In genomic region chr13:25860862-25861261, GRCh38 we compare ENCODE assay signal across 20 cellular contexts.
DNase-seq lines count a peak whose midpoint lies in the region; ATAC-seq and TF ChIP-seq lines count a peak whose summit lies in the region.
"Had no signal": no experiment of that assay in that cellular context is flagged by ENCODE, and none has a peak within 500 bp of the region (broad histone marks: within the 10 kb centered on the region; RNA-seq: fewer than 3 reads in every experiment).

No MANE protein-coding gene starts in this region.

- peaks cover 27% of the 10 kb centered on the region for H3K4me1 Mint-ChIP-seq in MCF 10A (ENCODE audit: insufficient read depth, unreplicated experiment)

- no peak overlapping the region for H3K27ac ChIP-seq in breast epithelium
- H3K27ac ChIP-seq in foreskin keratinocyte, result peak overlapping the region; percentile 67
- no peak overlapping the region for H3K27ac ChIP-seq in gastroesophageal sphincter
- H3K27ac ChIP-seq in adrenal gland, result no peak overlapping the region
- H3K27ac ChIP-seq: 22Rv1, psoas muscle had no signal

- ATAC-seq in foreskin keratinocyte (peak; percentile 86), gastroesophageal sphincter (no peak), left lobe of liver (no peak), HG03378 (IDR thresholded peaks at IDR 0.05; ENCODE audit: unreplicated experiment) (no peak)
- ATAC-seq: natural killer cell, psoas muscle had no signal

- H3K36me3 Mint-ChIP-seq in MCF 10A (ENCODE audit: insufficient read depth, unreplicated experiment), result no peaks in the 10 kb centered on the region
- H3K36me3 Mint-ChIP-seq: brain, natural killer cell, type B pancreatic cell had no signal

- H3K4me3 ChIP-seq in breast epithelium (no peak overlapping the region), gastroesophageal sphincter (no peak overlapping the region), adrenal gland (no peak overlapping the region)
- H3K4me3 ChIP-seq: psoas muscle had no signal

- POLR2A ChIA-PET in MCF 10A (lab: Yijun Ruan, JAX), result interaction anchor here (0.7 to 2.0 kb wide), 11 partner anchors 11 to 325 kb away, joined by 3 to 10 read pairs (median 4); no protein-coding TSS in a partner anchor

- no peaks in the 10 kb centered on the region for H3K9me3 Mint-ChIP-seq in MCF 10A (ENCODE audit: unreplicated experiment)
- H3K9me3 Mint-ChIP-seq: brain; natural killer cell; T-helper 2 cell treated with Interferon-gamma antibody and Interleukin-4, amounts not matched to agents 5 μg/mL and 100 μg/mL, for 36 hours; type B pancreatic cell had no signal

- H3K36me3 ChIP-seq in breast epithelium (no peaks in the 10 kb centered on the region), gastroesophageal sphincter (no peaks in the 10 kb centered on the region), adrenal gland (replicated peaks in 1 of 2) (no peaks in the 10 kb centered on the region)

- peak overlapping the region; percentile 5 for H3K27ac Mint-ChIP-seq in MCF 10A (ENCODE audit: low read depth, unreplicated experiment)
- H3K27ac Mint-ChIP-seq: natural killer cell; T-helper 2 cell treated with Interferon-gamma antibody and Interleukin-4, amounts not matched to agents 5 μg/mL and 100 μg/mL, for 36 hours; type B pancreatic cell had no signal

- CTCF ChIA-PET in MCF 10A (lab: Yijun Ruan, JAX), result no interaction called here

- H3K9me3 ChIP-seq in breast epithelium (no peaks in the 10 kb centered on the region), gastroesophageal sphincter (no peaks in the 10 kb centered on the region), adrenal gland (replicated peaks in 1 of 3) (no peaks in the 10 kb centered on the region)
- H3K9me3 ChIP-seq: psoas muscle had no signal

- no peak for TF ChIP-seq CTCF in MCF 10A (IDR thresholded peaks at IDR 0.05; ENCODE audit: unreplicated experiment)
- TF ChIP-seq CTCF in breast epithelium (IDR thresholded peaks at IDR 0.05), result no peak
- TF ChIP-seq CTCF in foreskin keratinocyte (conservative IDR thresholded peaks at IDR 0.05), result no peak
- TF ChIP-seq CTCF in gastroesophageal sphincter (IDR thresholded peaks at IDR 0.05), result no peak
- TF ChIP-seq CTCF in adrenal gland (IDR thresholded peaks at IDR 0.05), result no peak

- H3K4me3 Mint-ChIP-seq in MCF 10A (ENCODE audit: unreplicated experiment), result peak overlapping the region; percentile 6
- H3K4me3 Mint-ChIP-seq: brain; natural killer cell; T-helper 2 cell treated with Interferon-gamma antibody and Interleukin-4, amounts not matched to agents 5 μg/mL and 100 μg/mL, for 36 hours; type B pancreatic cell had no signal

- H3K27me3 ChIP-seq in breast epithelium, result no peaks in the 10 kb centered on the region
- H3K27me3 ChIP-seq in foreskin keratinocyte, result no peaks in the 10 kb centered on the region
- peaks cover 7% of the 10 kb centered on the region for H3K27me3 ChIP-seq in gastroesophageal sphincter
- no peaks in the 10 kb centered on the region for H3K27me3 ChIP-seq in adrenal gland

- H3K27me3 Mint-ChIP-seq in MCF 10A (ENCODE audit: insufficient read depth, unreplicated experiment), result no peaks in the 10 kb centered on the region
- H3K27me3 Mint-ChIP-seq: brain, type B pancreatic cell had no signal

- 70 to 79% methylated on average over 3 of the region's 3 CpGs for WGBS in gastroesophageal sphincter (ENCODE audit: low coverage in 1 of 2), 2 donors
- 84 to 92% (median 87%) methylated on average over 3 of the region's 3 CpGs for WGBS in adrenal gland, 4 donors

- TF ChIP-seq POLR2A in breast epithelium (IDR thresholded peaks at IDR 0.05), result no peak
- TF ChIP-seq POLR2A in gastroesophageal sphincter (IDR thresholded peaks at IDR 0.05), result no peak
- TF ChIP-seq POLR2A in adrenal gland (IDR thresholded peaks at IDR 0.05), result no peak

- DNase-seq in MCF 10A (ENCODE audit: unreplicated experiment) (peak; percentile 73), breast epithelium (ENCODE audit: low spot score in 2 of 2) (no peak), astrocyte of the hippocampus (ENCODE audit: low read depth, low spot score) (peak; percentile 64), foreskin keratinocyte (peak; percentile 57 to 83), left lobe of liver (ENCODE audit: low spot score) (no peak), adrenal gland (no peak)
- DNase-seq: activated CD4-positive, CD25-positive, alpha-beta regulatory T cell treated with anti-CD3 and anti-CD28 coated beads, Interleukin-2, amount 50 U/mL, for 72 hours; activated naive CD4-positive, alpha-beta T cell; effector CD4-positive, alpha-beta T cell; Karpas-422; natural killer cell; NCI-H345; psoas muscle; stimulated activated naive CD4-positive, alpha-beta T cell had no signal

- intact Hi-C loops in MCF 10A (cut with micrococcal nuclease) (no loop called here), breast epithelium (cut with DNase I; ENCODE audit: low total_unique reads) (no loop called here), adrenal gland (cut with DNase I) (no loop called here)

- no peak for TF ChIP-seq EP300 in gastroesophageal sphincter (IDR thresholded peaks at IDR 0.05)

- H3K4me1 ChIP-seq in breast epithelium, result no peaks in the 10 kb centered on the region
- H3K4me1 ChIP-seq in foreskin keratinocyte, result peaks cover 31% of the 10 kb centered on the region
- H3K4me1 ChIP-seq in gastroesophageal sphincter, result no peaks in the 10 kb centered on the region
- H3K4me1 ChIP-seq in adrenal gland (replicated peaks in 1 of 2), result no peaks in the 10 kb centered on the region
- H3K4me1 ChIP-seq: psoas muscle had no signal

- TSS peak; percentile 65 for BruUV-seq in MCF 10A (replicated peaks; lab: Mats Ljungman, UMichigan)

Comparison
In these comparisons a context has a peak if more than half of its experiments do, and no peak if none do; other contexts are left out.
1. DNase-seq: peak in MCF 10A (single experiment), astrocyte of the hippocampus (single experiment) and foreskin keratinocyte (2 of 2); none in breast epithelium (0 of 2), left lobe of liver (single experiment) and adrenal gland (0 of 7).